13 cellular contexts compared by ENCODE assay signal in genomic region chr9:99868845-99869244, GRCh38. TPM values are rescaled to one million over a fixed set of nuclear protein-coding genes. Genes with fewer than 3 reads are reported as not detected.
DNase-seq lines count a peak whose midpoint lies in the region; ATAC-seq and TF ChIP-seq lines count a peak whose summit lies in the region.
"Had no signal": no experiment of that assay in that cellular context is flagged by ENCODE, and none has a peak within 500 bp of the region (broad histone marks: within the 10 kb centered on the region; RNA-seq: fewer than 3 reads in every experiment).

No MANE protein-coding gene starts in this region.

- H3K4me1 ChIP-seq in GM23248 (ENCODE audit: insufficient read depth) (peaks cover 41% of the 10 kb centered on the region), colonic mucosa (no peaks in the 10 kb centered on the region)
- H3K4me1 ChIP-seq: lower lobe of right lung had no signal

- H3K9ac ChIP-seq in GM23248 (no peak overlapping the region), colonic mucosa (ENCODE audit: low read depth in 2 of 2, low read length in 2 of 2) (no peak overlapping the region)

- H3K9me3 ChIP-seq in GM23248 (ENCODE audit: low read depth) (no peaks in the 10 kb centered on the region), colonic mucosa (no peaks in the 10 kb centered on the region)
- H3K9me3 ChIP-seq: lower lobe of right lung had no signal

- CTCF ChIA-PET in WTC11 (lab: Charles Lee), result no interaction called here

- peak; percentile 53 to 71 for ATAC-seq in natural killer cell treated with Interleukin-12 subunit alpha and Interleukin-12 subunit beta and Interleukin-15 and Interleukin-18, amount 100 ng/mL, for 72 hours
- ATAC-seq in natural killer cell (no peak), HG03571 (IDR thresholded peaks at IDR 0.05; ENCODE audit: unreplicated experiment) (peak; percentile 76), WTC11 (no peak)
- peak; percentile 73 for ATAC-seq in stimulated activated memory B cell treated with anti-CD40 and anti-IgM and Interleukin-4, amounts not matched to agents 10 μg/mL and 1 μg/mL and 100 μg/mL, for 72 hours

- H3F3A ChIP-seq in GM23248 (ENCODE audit: insufficient read depth), result peaks cover 23% of the 10 kb centered on the region; the same call in 1 of the 2 replicates

- intact Hi-C loops in natural killer cell (cut with micrococcal nuclease), result no loop called here
- intact Hi-C loops in colonic mucosa (cut with DNase I), result no loop called here

- H4K20me1 ChIP-seq in GM23248 (ENCODE audit: insufficient read depth), result no peaks in the 10 kb centered on the region

- POLR2A ChIA-PET in WTC11 (lab: Charles Lee), result no interaction called here

- peaks cover 0 to 1% of the 10 kb centered on the region in 2 donors for H3K27me3 Mint-ChIP-seq in natural killer cell treated with Interleukin-12 subunit alpha and Interleukin-12 subunit beta and Interleukin-15 and Interleukin-18, amount 100 ng/mL, for 72 hours
- no peaks in the 10 kb centered on the region for H3K27me3 Mint-ChIP-seq in natural killer cell (ENCODE audit: low read depth in 2 of 2)
- no peaks in the 10 kb centered on the region for H3K27me3 Mint-ChIP-seq in stimulated activated memory B cell treated with anti-CD40 and anti-IgM and Interleukin-4, amounts not matched to agents 10 μg/mL and 1 μg/mL and 100 μg/mL, for 72 hours
- no peaks in the 10 kb centered on the region for H3K27me3 Mint-ChIP-seq in WTC11 (ENCODE audit: low read depth)
- H3K27me3 Mint-ChIP-seq: IgD-negative memory B cell; stimulated activated naive CD8-positive, alpha-beta T cell treated with anti-CD3 and anti-CD28 coated beads, Interleukin-15, Interleukin-2, amounts not matched to agents 100 ng/mL and 50 ng/mL, for 24 hours had no signal

- in situ Hi-C loops in GM23248 (cut with MboI), result no loop called here

- no peak overlapping the region for H2AFZ ChIP-seq in GM23248

- WGBS in GM23248 (ENCODE audit: low coverage in 1 of 2, low lambda C conversion rate in 2 of 2, missing lambda C conversion rate in 2 of 2), 2 experiments, result 89 to 91% methylated on average over 2 of the region's 2 CpGs

- no peaks in the 10 kb centered on the region for H3K9me2 ChIP-seq in GM23248 (ENCODE audit: insufficient read depth)

- H3K79me2 ChIP-seq in GM23248 (ENCODE audit: insufficient read depth), result no peaks in the 10 kb centered on the region

- H3K4me3 Mint-ChIP-seq in natural killer cell treated with Interleukin-12 subunit alpha and Interleukin-12 subunit beta and Interleukin-15 and Interleukin-18, amount 100 ng/mL, for 72 hours, result peak overlapping the region; percentile 33
- H3K4me3 Mint-ChIP-seq in natural killer cell (no peak overlapping the region), WTC11 (no peak overlapping the region)
- peak overlapping the region; percentile 4 for H3K4me3 Mint-ChIP-seq in stimulated activated memory B cell treated with anti-CD40 and anti-IgM and Interleukin-4, amounts not matched to agents 10 μg/mL and 1 μg/mL and 100 μg/mL, for 72 hours
- H3K4me3 Mint-ChIP-seq: stimulated activated naive CD8-positive, alpha-beta T cell treated with anti-CD3 and anti-CD28 coated beads, Interleukin-15, Interleukin-2, amounts not matched to agents 100 ng/mL and 50 ng/mL, for 24 hours had no signal

- peaks cover 13 to 26% of the 10 kb centered on the region in 2 donors for H3K4me1 Mint-ChIP-seq in natural killer cell treated with Interleukin-12 subunit alpha and Interleukin-12 subunit beta and Interleukin-15 and Interleukin-18, amount 100 ng/mL, for 72 hours (ENCODE audit: low read depth in 2 of 2)
- H3K4me1 Mint-ChIP-seq in natural killer cell (peaks cover 9% of the 10 kb centered on the region in 2 donors), WTC11 (peaks cover 4% of the 10 kb centered on the region)
- H3K4me1 Mint-ChIP-seq in stimulated activated memory B cell treated with anti-CD40 and anti-IgM and Interleukin-4, amounts not matched to agents 10 μg/mL and 1 μg/mL and 100 μg/mL, for 72 hours, result peaks cover 16% of the 10 kb centered on the region

- DNase-seq in natural killer cell treated with Interleukin-12 subunit alpha and Interleukin-12 subunit beta and Interleukin-15 and Interleukin-18, amount 100 ng/mL, for 72 hours (ENCODE audit: low spot score), result no peak
- DNase-seq in natural killer cell (no peak), GM23248 (peak; percentile 31), WTC11 (ENCODE audit: low spot score) (no peak), kidney glomerular epithelial cell (lab: John Stamatoyannopoulos, UW) (no peak), colonic mucosa (no peak)
- DNase-seq: activated CD4-positive, CD25-positive, alpha-beta regulatory T cell treated with anti-CD3 and anti-CD28 coated beads, Interleukin-2, amount 50 U/mL, for 72 hours; anterior cingulate cortex; lower lobe of right lung had no signal

- H3K4me3 ChIP-seq in GM23248 (no peak overlapping the region), colonic mucosa (no peak overlapping the region)
- H3K4me3 ChIP-seq: lower lobe of right lung had no signal

- peak overlapping the region in 1 of 2 donors; percentile 21 for H3K27ac Mint-ChIP-seq in natural killer cell treated with Interleukin-12 subunit alpha and Interleukin-12 subunit beta and Interleukin-15 and Interleukin-18, amount 100 ng/mL, for 72 hours
- H3K27ac Mint-ChIP-seq in natural killer cell (no peak overlapping the region), WTC11 (no peak overlapping the region)
- peak overlapping the region; percentile 63 for H3K27ac Mint-ChIP-seq in stimulated activated memory B cell treated with anti-CD40 and anti-IgM and Interleukin-4, amounts not matched to agents 10 μg/mL and 1 μg/mL and 100 μg/mL, for 72 hours
- H3K27ac Mint-ChIP-seq: stimulated activated naive CD8-positive, alpha-beta T cell treated with anti-CD3 and anti-CD28 coated beads, Interleukin-15, Interleukin-2, amounts not matched to agents 100 ng/mL and 50 ng/mL, for 24 hours had no signal

- no peaks in the 10 kb centered on the region for H3K9me3 Mint-ChIP-seq in natural killer cell treated with Interleukin-12 subunit alpha and Interleukin-12 subunit beta and Interleukin-15 and Interleukin-18, amount 100 ng/mL, for 72 hours
- H3K9me3 Mint-ChIP-seq in natural killer cell (no peaks in the 10 kb centered on the region), WTC11 (no peaks in the 10 kb centered on the region)
- no peaks in the 10 kb centered on the region for H3K9me3 Mint-ChIP-seq in stimulated activated memory B cell treated with anti-CD40 and anti-IgM and Interleukin-4, amounts not matched to agents 10 μg/mL and 1 μg/mL and 100 μg/mL, for 72 hours
- H3K9me3 Mint-ChIP-seq: IgD-negative memory B cell; stimulated activated naive CD8-positive, alpha-beta T cell treated with anti-CD3 and anti-CD28 coated beads, Interleukin-15, Interleukin-2, amounts not matched to agents 100 ng/mL and 50 ng/mL, for 24 hours had no signal

- no peaks in the 10 kb centered on the region for H3K36me3 Mint-ChIP-seq in natural killer cell treated with Interleukin-12 subunit alpha and Interleukin-12 subunit beta and Interleukin-15 and Interleukin-18, amount 100 ng/mL, for 72 hours
- no peaks in the 10 kb centered on the region for H3K36me3 Mint-ChIP-seq in natural killer cell
- H3K36me3 Mint-ChIP-seq in stimulated activated memory B cell treated with anti-CD40 and anti-IgM and Interleukin-4, amounts not matched to agents 10 μg/mL and 1 μg/mL and 100 μg/mL, for 72 hours, result peaks cover 15% of the 10 kb centered on the region
- no peaks in the 10 kb centered on the region for H3K36me3 Mint-ChIP-seq in WTC11
- H3K36me3 Mint-ChIP-seq: IgD-negative memory B cell had no signal

- no peak overlapping the region for H3K4me2 ChIP-seq in GM23248 (ENCODE audit: unreplicated experiment)

- H3K27ac ChIP-seq in GM23248 (no peak overlapping the region), colonic mucosa (no peak overlapping the region)
- H3K27ac ChIP-seq: lower lobe of right lung had no signal

- no peaks in the 10 kb centered on the region for H3K36me3 ChIP-seq in GM23248 (ENCODE audit: low read depth)
- no peaks in the 10 kb centered on the region for H3K36me3 ChIP-seq in colonic mucosa
- H3K36me3 ChIP-seq: lower lobe of right lung had no signal

- TF ChIP-seq CTCF in natural killer cell (IDR thresholded peaks at IDR 0.05) (no peak), WTC11 (IDR thresholded peaks at IDR 0.05) (no peak), colonic mucosa (IDR thresholded peaks at IDR 0.05) (no peak)

- H3K27me3 ChIP-seq in GM23248 (replicated peaks; ENCODE audit: insufficient read depth) (no peaks in the 10 kb centered on the region), colonic mucosa (no peaks in the 10 kb centered on the region)

TF ChIP-seq in WTC11, 78 proteins besides CTCF, POLR2A, EP300 and RAD21 (continues in another document):
- TF ChIP-seq HMGA2 (CRISPR knock-in tag; IDR thresholded peaks at IDR 0.05), result no peak
- TF ChIP-seq ZNF423 (CRISPR knock-in tag; IDR thresholded peaks at IDR 0.05), result no peak
- no peak for TF ChIP-seq ZNF121 (CRISPR knock-in tag; IDR thresholded peaks at IDR 0.05)
- no peak for TF ChIP-seq SMAD4 (CRISPR knock-in tag; IDR thresholded peaks at IDR 0.05)
- no peak for TF ChIP-seq MYBL2 (CRISPR knock-in tag; IDR thresholded peaks at IDR 0.05)
- TF ChIP-seq SP1 (CRISPR knock-in tag; conservative IDR thresholded peaks at IDR 0.05), result no peak
- TF ChIP-seq NR1H2 (CRISPR knock-in tag; IDR thresholded peaks at IDR 0.05), result no peak

RNA-seq across cellular contexts. Expression of gene STX17, which starts 37.6 kb away (rescaled TPM):
- total RNA-seq in natural killer cell treated with Interleukin-12 subunit alpha and Interleukin-12 subunit beta and Interleukin-15 and Interleukin-18, amount 100 ng/mL, for 72 hours, result 10 to 100 TPM; 19.6 to 32.8 TPM
- total RNA-seq in natural killer cell, result 10 to 100 TPM; 28.4 to 41.5 (median 33.8) TPM
- 9.0 and 16.9 TPM in 2 replicates for total RNA-seq in GM23248 (2014; rRNA removed; shearing (Covaris generic))
- 17.0 and 17.4 TPM in 2 replicates for polyA plus RNA-seq in GM23248 (2016; fragmentation: Nextera tagmentation; extraction: Ambion mirVana)
- 22.1 to 23.8 TPM (median 23.2 TPM) in 3 replicates for total RNA-seq in WTC11 (2021)
- total RNA-seq in colonic mucosa, result 10 to 100 TPM; 23.3 to 37.3 TPM

RNA-seq across cellular contexts. Expression of gene NR4A3, which starts 47.2 kb away (rescaled TPM):
- total RNA-seq in natural killer cell treated with Interleukin-12 subunit alpha and Interleukin-12 subunit beta and Interleukin-15 and Interleukin-18, amount 100 ng/mL, for 72 hours, result 1 to 10 TPM; 1.3 to 2.4 TPM
- total RNA-seq in natural killer cell (10 to 100 TPM; 31.1 to 43.4 (median 38.6) TPM), WTC11 (2021) (0.46 to 0.57 TPM (median 0.50 TPM) in 3 replicates), colonic mucosa (1 to 10 TPM in 1 of 2 donors, under 1 TPM in 1; 0.10 to 3.9 TPM)
- 1.4 and 1.8 TPM in 2 replicates for total RNA-seq in GM23248 (2014; rRNA removed; shearing (Covaris generic))
- 0.56 and 1.0 TPM in 2 replicates for polyA plus RNA-seq in GM23248 (2016; fragmentation: Nextera tagmentation; extraction: Ambion mirVana)

Comparison
In these comparisons a context has a peak if more than half of its experiments do, and no peak if none do; other contexts are left out.
1. ATAC-seq: peak in natural killer cell treated with Interleukin-12 subunit alpha and Interleukin-12 subunit beta and Interleukin-15 and Interleukin-18, amount 100 ng/mL, for 72 hours (2 of 2), HG03571 (single experiment) and stimulated activated memory B cell treated with anti-CD40 and anti-IgM and Interleukin-4, amounts not matched to agents 10 μg/mL and 1 μg/mL and 100 μg/mL, for 72 hours (single experiment); none in natural killer cell (0 of 3) and WTC11 (single experiment).
2. H3K4me3 Mint-ChIP-seq: peak in natural killer cell treated with Interleukin-12 subunit alpha and Interleukin-12 subunit beta and Interleukin-15 and Interleukin-18, amount 100 ng/mL, for 72 hours (single experiment) and stimulated activated memory B cell treated with anti-CD40 and anti-IgM and Interleukin-4, amounts not matched to agents 10 μg/mL and 1 μg/mL and 100 μg/mL, for 72 hours (single experiment); none in natural killer cell (single experiment) and WTC11 (single experiment).
3. RNA of gene NR4A3, which starts 47.2 kb away (total RNA-seq): 31.1 to 43.4 TPM in natural killer cell; 0.10 to 3.9 TPM in colonic mucosa, 1.3 to 2.4 TPM in natural killer cell treated with Interleukin-12 subunit alpha and Interleukin-12 subunit beta and Interleukin-15 and Interleukin-18, amount 100 ng/mL, for 72 hours, 1.4 to 1.8 TPM in GM23248 and 0.46 to 0.57 TPM in WTC11; every median in the first group is over 4 times any median in the second.